16 cellular contexts compared by ENCODE assay signal in the genomic region with DNA sequence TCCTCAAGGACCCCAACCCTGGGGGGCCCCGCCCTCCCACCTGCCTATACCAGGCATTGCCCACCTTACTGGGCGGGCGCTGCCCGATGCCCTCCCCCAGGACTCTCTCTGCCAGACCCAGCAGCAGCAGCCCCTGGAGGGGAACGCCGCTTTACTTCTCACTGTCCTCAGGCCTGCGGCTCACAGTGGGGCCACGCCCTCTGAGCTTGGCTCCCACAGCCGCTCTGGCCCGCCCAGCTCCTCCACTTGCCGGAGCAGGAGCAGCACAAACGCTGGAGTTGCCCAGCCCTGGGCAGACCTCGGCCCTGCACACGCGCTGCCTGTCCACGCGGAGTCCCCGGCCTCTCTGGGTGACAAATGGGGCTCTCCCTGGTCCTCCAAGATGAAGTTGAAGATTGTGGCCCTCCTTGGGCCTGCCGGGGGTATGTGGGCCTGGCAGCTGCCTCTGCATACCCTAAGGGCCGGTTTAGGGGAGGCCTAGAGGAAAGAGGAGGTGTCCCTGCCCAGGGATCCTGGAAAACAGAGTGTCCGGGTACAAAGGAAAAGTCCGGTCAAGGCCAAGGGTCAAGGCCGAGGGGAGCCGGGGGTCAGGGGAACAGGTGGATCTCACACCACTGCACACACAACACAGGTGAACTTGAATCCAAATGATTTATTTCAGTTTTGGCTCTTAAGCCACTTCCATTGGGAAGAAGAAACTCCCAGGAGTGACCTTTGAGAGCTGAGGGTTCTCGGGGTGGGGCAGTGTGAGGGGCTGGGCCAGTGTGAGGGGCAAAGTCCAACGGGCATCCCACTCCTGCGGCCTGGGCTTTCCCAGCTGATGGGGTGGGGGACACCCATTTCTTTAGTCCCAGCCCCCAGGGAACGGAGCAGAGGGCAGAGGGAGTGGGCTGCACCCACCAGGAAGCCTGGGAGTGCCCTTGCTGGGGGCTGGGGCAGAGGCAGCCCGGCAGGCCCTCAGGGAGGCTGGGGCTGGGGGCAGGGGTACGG. TPM values are rescaled to one million over a fixed set of nuclear protein-coding genes. Genes with fewer than 3 reads are reported as not detected.
DNase-seq lines count a peak whose midpoint lies in the region; ATAC-seq, FAIRE-seq and TF ChIP-seq lines count a peak whose summit lies in the region.
"Had no signal": no experiment of that assay in that cellular context is flagged by ENCODE, and none has a peak within 500 bp of the region (broad histone marks: within the 10 kb centered on the region; RNA-seq: fewer than 3 reads in every experiment).

No MANE protein-coding gene starts in this region.

- RAD21 ChIA-PET in HCT116 (lab: Charles Lee; ENCODE audit: low non-redundant PET in 1 of 2, low total read pairs in 2 of 2, uncharacterized antibody in 2 of 2, unreplicated experiment in 2 of 2): no interaction called here

- peak overlapping the region; percentile 52 to 68 for H3K27ac Mint-ChIP-seq in effector memory CD8-positive, alpha-beta T cell
- H3K27ac Mint-ChIP-seq: activated naive CD8-positive, alpha-beta T cell treated with anti-CD3 and anti-CD28 coated beads, Interleukin-2, amount 50 U/mL, for 24 hours had no signal

- TF ChIP-seq EP300 in A549 (IDR thresholded peaks at IDR 0.05): no peak

- H3K27me3 ChIP-seq in HCT116 (ENCODE audit: insufficient read depth, low read length) (no peaks in the 10 kb centered on the region), left lung (no peaks in the 10 kb centered on the region)
- H3K27me3 ChIP-seq: gastrocnemius medialis, vagina had no signal

- H3K27ac ChIP-seq in A549 (peak overlapping the region; percentile 91 to 96), HCT116 (ENCODE audit: low read depth, low read length) (no peak overlapping the region), left lung (no peak overlapping the region), caudate nucleus (ENCODE audit: low read depth, low read length) (no peak overlapping the region)
- H3K27ac ChIP-seq: gastrocnemius medialis, vagina had no signal

- DNase-seq in A549 (ENCODE audit: low read depth in 1 of 2, low spot score in 1 of 2) (peak; percentile 63 to 74), HCT116 (ENCODE audit: low read depth, low spot score) (no peak), left lung (peak; percentile 36 to 69), caudate nucleus (lab: John Stamatoyannopoulos, UW) (no peak), GM19239 (ENCODE audit: insufficient read length, low spot score) (no peak)
- no peak for DNase-seq in effector memory CD8-positive, alpha-beta T cell
- DNase-seq in effector CD4-positive, alpha-beta T cell: no peak
- DNase-seq: activated naive CD8-positive, alpha-beta T cell treated with anti-CD3 and anti-CD28 coated beads, Interleukin-2, amount 50 U/mL, for 24 hours; cortex of kidney; gastrocnemius medialis; RPMI8226; stimulated activated CD4-positive, alpha-beta T cell treated with anti-CD3 and anti-CD28 coated beads, Interleukin-1b, Interleukin-23, amount 100 ng/mL, for 48 hours had no signal

- no peaks in the 10 kb centered on the region for H3K36me3 ChIP-seq in HCT116 (ENCODE audit: control insufficient read depth in 1 of 2, insufficient read depth in 2 of 2, low read length in 2 of 2)
- H3K36me3 ChIP-seq in left lung: no peaks in the 10 kb centered on the region
- H3K36me3 ChIP-seq: vagina had no signal

- POLR2A ChIA-PET in A549 (lab: Yijun Ruan, JAX) (no interaction called here), HCT116 (lab: Charles Lee) (no interaction called here)

- peaks cover 6 to 15% of the 10 kb centered on the region in 2 donors for H3K4me1 Mint-ChIP-seq in effector memory CD8-positive, alpha-beta T cell (ENCODE audit: low read depth in 2 of 2)
- H3K4me1 Mint-ChIP-seq: activated naive CD8-positive, alpha-beta T cell treated with anti-CD3 and anti-CD28 coated beads, Interleukin-2, amount 50 U/mL, for 24 hours had no signal

- no peaks in the 10 kb centered on the region for H3K27me3 Mint-ChIP-seq in effector memory CD8-positive, alpha-beta T cell
- H3K27me3 Mint-ChIP-seq: activated naive CD8-positive, alpha-beta T cell treated with anti-CD3 and anti-CD28 coated beads, Interleukin-2, amount 50 U/mL, for 24 hours had no signal

- peak overlapping the region; percentile 99 for H3K4me2 ChIP-seq in A549
- H3K4me2 ChIP-seq in HCT116 (ENCODE audit: low read length): peak overlapping the region; percentile 44

- BruUV-seq in HCT116 (replicated peaks; lab: Mats Ljungman, UMichigan): no TSS peak

- no peak for FAIRE-seq in A549 (lab: Jason Lieb, UNC)
- no peak for FAIRE-seq in GM19239 (lab: Jason Lieb, UNC)

- H3K79me2 ChIP-seq in HCT116 (ENCODE audit: insufficient read depth, low read length): no peaks in the 10 kb centered on the region

- H3K36me3 Mint-ChIP-seq in effector memory CD8-positive, alpha-beta T cell (ENCODE audit: insufficient read depth): peaks cover 46% of the 10 kb centered on the region

- H3K9ac ChIP-seq in HCT116 (ENCODE audit: low read length): no peak overlapping the region

- CTCF ChIA-PET in A549 (lab: Yijun Ruan, JAX) (interaction anchor here (0.6 to 2.6 kb wide), 10 partner anchors 9 to 242 kb away, joined by 3 to 10 read pairs (median 3); no protein-coding TSS in a partner anchor), HCT116 (lab: Charles Lee) (interaction anchor here (1.3 to 1.7 kb wide), 2 partner anchors 59 to 119 kb away, joined by 3 to 6 read pairs; no protein-coding TSS in a partner anchor)

- 0 out of 2 replicates have a peak, but pooled peaks have one; percentile 7 for TF ChIP-seq POLR2A in A549 (IDR thresholded peaks at IDR 0.05; ENCODE audit: low read length)
- TF ChIP-seq POLR2A in HCT116 (IDR thresholded peaks at IDR 0.05; ENCODE audit: borderline replicate concordance, extremely low read depth, insufficient read depth, insufficient read length): no peak

- H3K4me1 ChIP-seq in A549 (peaks cover 52% of the 10 kb centered on the region), HCT116 (ENCODE audit: control insufficient read depth in 1 of 2, insufficient read depth in 2 of 2, low read length in 2 of 2) (peaks cover 14 to 24% of the 10 kb centered on the region in 2 experiments), left lung (peaks cover 0 to 6% of the 10 kb centered on the region in 2 donors)

- no peak overlapping the region for H3K4me3 Mint-ChIP-seq in effector memory CD8-positive, alpha-beta T cell
- H3K4me3 Mint-ChIP-seq: activated naive CD8-positive, alpha-beta T cell treated with anti-CD3 and anti-CD28 coated beads, Interleukin-2, amount 50 U/mL, for 24 hours had no signal

- peak; percentile 66 to 82 for ATAC-seq in A549
- 0 out of 2 replicates have a peak, but pooled peaks have one; percentile 16 for ATAC-seq in HCT116
- ATAC-seq in effector memory CD8-positive, alpha-beta T cell (replicated peaks): no peak
- ATAC-seq in left lung: peak; percentile 68
- ATAC-seq in GM21423 (IDR thresholded peaks at IDR 0.05; ENCODE audit: unreplicated experiment): no peak
- ATAC-seq: activated naive CD8-positive, alpha-beta T cell treated with anti-CD3 and anti-CD28 coated beads, Interleukin-2, amount 50 U/mL, for 24 hours had no signal

- 8% methylated on average over 18 of the region's 30 CpGs for WGBS in A549 (ENCODE audit: missing lambda C conversion rate)

- H4K20me1 ChIP-seq in HCT116 (ENCODE audit: insufficient read depth): no peaks in the 10 kb centered on the region

- no peaks in the 10 kb centered on the region for H3K9me3 Mint-ChIP-seq in effector memory CD8-positive, alpha-beta T cell
- H3K9me3 Mint-ChIP-seq: activated naive CD8-positive, alpha-beta T cell treated with anti-CD3 and anti-CD28 coated beads, Interleukin-2, amount 50 U/mL, for 24 hours had no signal

- no peak overlapping the region for H2AFZ ChIP-seq in HCT116 (ENCODE audit: low read depth, low read length, poor library complexity, severe bottlenecking)

- no peaks in the 10 kb centered on the region for H3K9me2 ChIP-seq in HCT116 (ENCODE audit: insufficient read depth)

- TF ChIP-seq RAD21 in A549 (conservative IDR thresholded peaks at IDR 0.05 in 1 of 2, IDR thresholded peaks at IDR 0.05 in 1 of 2) (no peak), HCT116 (IDR thresholded peaks at IDR 0.05; ENCODE audit: low read depth) (no peak)

- no peak for TF ChIP-seq CTCF in A549 (IDR thresholded peaks at IDR 0.05)
- no peak for TF ChIP-seq CTCF in HCT116 (IDR thresholded peaks at IDR 0.05 in 2 of 3, conservative IDR thresholded peaks at IDR 0.05 in 1 of 3; ENCODE audit: borderline replicate concordance in 1 of 3, insufficient read depth in 1 of 3, low read depth in 2 of 3, low read length in 2 of 3)
- TF ChIP-seq CTCF in left lung (IDR thresholded peaks at IDR 0.05): no peak

- intact Hi-C loops in HCT116 (cut with micrococcal nuclease) (loop anchor here (10.0 kb wide), 1 partner anchor 114 kb away; no protein-coding TSS in a partner anchor), left lung (cut with DNase I) (loop anchor here in 1 of 2 donors (10.0 kb wide), 1 partner anchor 244 kb away; no protein-coding TSS in a partner anchor)

- no peaks in the 10 kb centered on the region for H3K9me3 ChIP-seq in A549
- no peaks in the 10 kb centered on the region for H3K9me3 ChIP-seq in HCT116 (ENCODE audit: control insufficient read depth in 1 of 2, insufficient read depth in 1 of 2, low read depth in 1 of 2, low read length in 2 of 2)
- H3K9me3 ChIP-seq in left lung: no peaks in the 10 kb centered on the region
- H3K9me3 ChIP-seq: gastrocnemius medialis, vagina had no signal

- H3K4me3 ChIP-seq in A549: peak overlapping the region; percentile 51
- H3K4me3 ChIP-seq in HCT116 (replicated peaks in 1 of 2; ENCODE audit: low read depth in 1 of 2, low read length in 2 of 2): no peak overlapping the region
- no peak overlapping the region for H3K4me3 ChIP-seq in left lung
- H3K4me3 ChIP-seq: gastrocnemius medialis, lung, vagina had no signal

RNA-seq across cellular contexts. Expression of a gene that starts 0.7 kb away (rescaled TPM):
- polyA plus RNA-seq in A549 (2011; rRNA removed): 2.9 and 3.5 TPM in 2 replicates
- polyA plus RNA-seq in A549 (2012; cell fraction: cytosol; rRNA removed): 7.0 and 7.6 TPM in 2 replicates
- polyA plus RNA-seq in A549 (2012; cell fraction: nucleus; rRNA removed): 40.4 and 54.9 TPM in 2 replicates
- 4.3 to 4.7 TPM (median 4.5 TPM) in 3 replicates for polyA plus RNA-seq in A549 (2017; fragmentation: RNase III; extraction: RNeasy Plus Mini Kit Qiagen cat#74134 plus additional on column Dnase treatment)
- 1.4 and 2.2 TPM in 2 replicates for polyA minus RNA-seq in A549 (2011; rRNA and poly(A)+ RNA removed)
- 1.0 TPM for total RNA-seq in HCT116 (2021; ENCODE audit: unreplicated experiment)
- 0.82 and 0.96 TPM in 2 replicates for polyA plus RNA-seq in HCT116 (2012)
- total RNA-seq in left lung: under 1 TPM; 0.34 to 0.35 TPM
- total RNA-seq: M059J, vagina had no signal

RNA-seq across cellular contexts. Expression of a gene that starts 27.2 kb away (rescaled TPM):
- polyA plus RNA-seq in A549 (2011; rRNA removed) (not detected in 2 replicates), A549 (2017; fragmentation: RNase III; extraction: RNeasy Plus Mini Kit Qiagen cat#74134 plus additional on column Dnase treatment) (not detected in 3 replicates)
- polyA plus RNA-seq in A549 (2012; cell fraction: cytosol; rRNA removed): not detected in 2 replicates
- polyA plus RNA-seq in A549 (2012; cell fraction: nucleus; rRNA removed): not detected in 2 replicates
- polyA minus RNA-seq in A549 (2011; rRNA and poly(A)+ RNA removed): not detected in 2 replicates
- total RNA-seq in HCT116 (2021; ENCODE audit: unreplicated experiment) (not detected), left lung (under 1 TPM; 0.38 to 0.45 TPM)
- polyA plus RNA-seq in HCT116 (2012): 2.8 and 3.5 TPM in 2 replicates
- total RNA-seq: M059J had no signal

RNA-seq across cellular contexts. Expression of a gene that starts 54.0 kb away (rescaled TPM):
- 12.9 and 17.8 TPM in 2 replicates for polyA plus RNA-seq in A549 (2011; rRNA removed)
- polyA plus RNA-seq in A549 (2012; cell fraction: cytosol; rRNA removed): 14.6 and 15.3 TPM in 2 replicates
- 40.5 and 44.8 TPM in 2 replicates for polyA plus RNA-seq in A549 (2012; cell fraction: nucleus; rRNA removed)
- 15.6 to 16.1 TPM (median 16.0 TPM) in 3 replicates for polyA plus RNA-seq in A549 (2017; fragmentation: RNase III; extraction: RNeasy Plus Mini Kit Qiagen cat#74134 plus additional on column Dnase treatment)
- polyA minus RNA-seq in A549 (2011; rRNA and poly(A)+ RNA removed): 17.7 and 22.6 TPM in 2 replicates
- 40.0 TPM for total RNA-seq in HCT116 (2021; ENCODE audit: unreplicated experiment)
- 30.7 and 32.6 TPM in 2 replicates for polyA plus RNA-seq in HCT116 (2012)
- total RNA-seq in left lung: 10 to 100 TPM; 30.9 to 39.5 TPM

Comparison
In these comparisons a context has a peak if more than half of its experiments do, and no peak if none do; other contexts are left out.
1. ATAC-seq: peak in A549 (2 of 2), HCT116 (single experiment) and left lung (single experiment); none in effector memory CD8-positive, alpha-beta T cell (single experiment) and GM21423 (single experiment).
2. DNase-seq: peak in A549 (2 of 2) and left lung (2 of 2); none in HCT116 (single experiment), effector memory CD8-positive, alpha-beta T cell (0 of 3), caudate nucleus (0 of 61), effector CD4-positive, alpha-beta T cell (single experiment) and GM19239 (single experiment).
3. H3K27ac ChIP-seq: peak in A549 (2 of 2); none in HCT116 (single experiment), left lung (0 of 2) and caudate nucleus (single experiment).